Comparison of ENCODE assay signal across 1 cellular context in the genomic region with DNA sequence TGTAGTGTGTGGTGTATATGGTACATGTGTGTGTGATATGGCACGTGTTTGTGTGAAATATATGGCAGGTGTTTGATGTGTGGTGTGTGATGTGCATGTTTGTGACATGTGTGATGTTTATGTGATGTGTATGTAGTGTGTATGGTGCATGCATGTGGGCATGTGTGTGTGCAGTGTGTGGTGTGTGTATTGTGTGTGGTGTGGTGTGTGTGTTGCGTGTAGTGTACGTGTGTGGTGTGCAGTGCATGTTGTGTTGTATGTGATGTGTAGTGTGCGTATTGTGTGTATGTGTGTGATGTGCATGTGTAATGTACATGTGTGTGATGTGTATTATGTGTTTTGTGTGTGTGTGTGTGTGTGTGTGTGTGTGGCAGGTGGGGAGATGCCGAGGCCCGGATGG.
TF ChIP-seq lines count a peak whose summit lies in the region.

No MANE protein-coding gene starts in this region.

TF ChIP-seq in HEK293, 187 proteins besides CTCF, POLR2A, EP300 and RAD21 (continued from another document and continues in another):
- TF ChIP-seq, protein P1, sequence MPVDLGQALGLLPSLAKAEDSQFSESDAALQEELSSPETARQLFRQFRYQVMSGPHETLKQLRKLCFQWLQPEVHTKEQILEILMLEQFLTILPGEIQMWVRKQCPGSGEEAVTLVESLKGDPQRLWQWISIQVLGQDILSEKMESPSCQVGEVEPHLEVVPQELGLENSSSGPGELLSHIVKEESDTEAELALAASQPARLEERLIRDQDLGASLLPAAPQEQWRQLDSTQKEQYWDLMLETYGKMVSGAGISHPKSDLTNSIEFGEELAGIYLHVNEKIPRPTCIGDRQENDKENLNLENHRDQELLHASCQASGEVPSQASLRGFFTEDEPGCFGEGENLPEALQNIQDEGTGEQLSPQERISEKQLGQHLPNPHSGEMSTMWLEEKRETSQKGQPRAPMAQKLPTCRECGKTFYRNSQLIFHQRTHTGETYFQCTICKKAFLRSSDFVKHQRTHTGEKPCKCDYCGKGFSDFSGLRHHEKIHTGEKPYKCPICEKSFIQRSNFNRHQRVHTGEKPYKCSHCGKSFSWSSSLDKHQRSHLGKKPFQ (tag by site-specific recombination; IDR thresholded peaks at IDR 0.05) = peak; percentile 93
- TF ChIP-seq ZIC2 (tag by site-specific recombination; IDR thresholded peaks at IDR 0.05) (no peak), ZNF747 (tag by site-specific recombination; IDR thresholded peaks at IDR 0.05) (0 out of 2 replicates have a peak, but pooled peaks have one; percentile 30), KLF1 (tag by site-specific recombination; IDR thresholded peaks at IDR 0.05) (no peak), ZNF76 (tag by site-specific recombination; IDR thresholded peaks at IDR 0.05; ENCODE audit: borderline replicate concordance, low read depth) (no peak), ZNF311 (tag by site-specific recombination; IDR thresholded peaks at IDR 0.05; ENCODE audit: borderline replicate concordance) (no peak; the same call in 1 of the 2 replicates), ZNF544 (tag by site-specific recombination; IDR thresholded peaks at IDR 0.05) (peak; percentile 81; the same call in 1 of the 2 replicates), SCRT2 (tag by site-specific recombination; IDR thresholded peaks at IDR 0.05) (no peak), TCF7L2 (IDR thresholded peaks at IDR 0.05; ENCODE audit: borderline replicate concordance, low read depth, low read length) (no peak), ZNF157 (tag by site-specific recombination; IDR thresholded peaks at IDR 0.05) (no peak), ZNF521 (tag by site-specific recombination; IDR thresholded peaks at IDR 0.05) (peak; percentile 87; the same call in 1 of the 2 replicates), ZNF623 (tag by site-specific recombination; IDR thresholded peaks at IDR 0.05) (no peak), TRIM28 (IDR thresholded peaks at IDR 0.05; ENCODE audit: borderline replicate concordance, low read length) (no peak), ZNF610 (tag by site-specific recombination; IDR thresholded peaks at IDR 0.05; ENCODE audit: borderline replicate concordance) (no peak), ZNF175 (tag by site-specific recombination; IDR thresholded peaks at IDR 0.05) (peak; percentile 44; the same call in 1 of the 2 replicates), ZNF132 (tag by site-specific recombination; IDR thresholded peaks at IDR 0.05; ENCODE audit: borderline replicate concordance) (no peak), ZNF169 (tag by site-specific recombination; IDR thresholded peaks at IDR 0.05) (no peak), ZNF202 (tag by site-specific recombination; IDR thresholded peaks at IDR 0.05; ENCODE audit: borderline replicate concordance) (no peak), BCL11B (tag by site-specific recombination; IDR thresholded peaks at IDR 0.05; ENCODE audit: low read depth) (no peak), ZNF112 (tag by site-specific recombination; IDR thresholded peaks at IDR 0.05) (no peak), ZNF23 (tag by site-specific recombination; IDR thresholded peaks at IDR 0.05; ENCODE audit: borderline replicate concordance) (no peak), ZNF654 (tag by site-specific recombination; IDR thresholded peaks at IDR 0.05; ENCODE audit: low read depth) (no peak), ZNF514 (tag by site-specific recombination; IDR thresholded peaks at IDR 0.05) (no peak), ZNF707 (tag by site-specific recombination; IDR thresholded peaks at IDR 0.05) (no peak), ZNF324 (tag by site-specific recombination; IDR thresholded peaks at IDR 0.05) (no peak), GLI4 (tag by site-specific recombination; IDR thresholded peaks at IDR 0.05) (0 out of 2 replicates have a peak, but pooled peaks have one; percentile 34), ZNF19 (tag by site-specific recombination; IDR thresholded peaks at IDR 0.05; ENCODE audit: low read depth) (no peak), ZNF473 (tag by site-specific recombination; IDR thresholded peaks at IDR 0.05) (peak; percentile 61; the same call in 1 of the 2 replicates), ZNF391 (tag by site-specific recombination; IDR thresholded peaks at IDR 0.05; ENCODE audit: borderline replicate concordance, low read depth) (no peak), ZNF670 (tag by site-specific recombination; IDR thresholded peaks at IDR 0.05; ENCODE audit: low read depth) (no peak), ZNF585B (tag by site-specific recombination; IDR thresholded peaks at IDR 0.05) (no peak), ZBTB8A (tag by site-specific recombination; IDR thresholded peaks at IDR 0.05) (no peak), ZNF239 (tag by site-specific recombination; IDR thresholded peaks at IDR 0.05) (no peak), MEIS1 (CRISPR knock-in tag; IDR thresholded peaks at IDR 0.05; ENCODE audit: borderline replicate concordance) (no peak)
- TF ChIP-seq, protein P2, sequence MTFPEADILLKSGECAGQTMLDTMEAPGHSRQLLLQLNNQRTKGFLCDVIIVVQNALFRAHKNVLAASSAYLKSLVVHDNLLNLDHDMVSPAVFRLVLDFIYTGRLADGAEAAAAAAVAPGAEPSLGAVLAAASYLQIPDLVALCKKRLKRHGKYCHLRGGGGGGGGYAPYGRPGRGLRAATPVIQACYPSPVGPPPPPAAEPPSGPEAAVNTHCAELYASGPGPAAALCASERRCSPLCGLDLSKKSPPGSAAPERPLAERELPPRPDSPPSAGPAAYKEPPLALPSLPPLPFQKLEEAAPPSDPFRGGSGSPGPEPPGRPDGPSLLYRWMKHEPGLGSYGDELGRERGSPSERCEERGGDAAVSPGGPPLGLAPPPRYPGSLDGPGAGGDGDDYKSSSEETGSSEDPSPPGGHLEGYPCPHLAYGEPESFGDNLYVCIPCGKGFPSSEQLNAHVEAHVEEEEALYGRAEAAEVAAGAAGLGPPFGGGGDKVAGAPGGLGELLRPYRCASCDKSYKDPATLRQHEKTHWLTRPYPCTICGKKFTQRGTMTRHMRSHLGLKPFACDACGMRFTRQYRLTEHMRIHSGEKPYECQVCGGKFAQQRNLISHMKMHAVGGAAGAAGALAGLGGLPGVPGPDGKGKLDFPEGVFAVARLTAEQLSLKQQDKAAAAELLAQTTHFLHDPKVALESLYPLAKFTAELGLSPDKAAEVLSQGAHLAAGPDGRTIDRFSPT (tag by site-specific recombination; IDR thresholded peaks at IDR 0.05) = no peak
- TF ChIP-seq, protein P3, sequence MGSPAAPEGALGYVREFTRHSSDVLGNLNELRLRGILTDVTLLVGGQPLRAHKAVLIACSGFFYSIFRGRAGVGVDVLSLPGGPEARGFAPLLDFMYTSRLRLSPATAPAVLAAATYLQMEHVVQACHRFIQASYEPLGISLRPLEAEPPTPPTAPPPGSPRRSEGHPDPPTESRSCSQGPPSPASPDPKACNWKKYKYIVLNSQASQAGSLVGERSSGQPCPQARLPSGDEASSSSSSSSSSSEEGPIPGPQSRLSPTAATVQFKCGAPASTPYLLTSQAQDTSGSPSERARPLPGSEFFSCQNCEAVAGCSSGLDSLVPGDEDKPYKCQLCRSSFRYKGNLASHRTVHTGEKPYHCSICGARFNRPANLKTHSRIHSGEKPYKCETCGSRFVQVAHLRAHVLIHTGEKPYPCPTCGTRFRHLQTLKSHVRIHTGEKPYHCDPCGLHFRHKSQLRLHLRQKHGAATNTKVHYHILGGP (tag by site-specific recombination; IDR thresholded peaks at IDR 0.05) = no peak
- TF ChIP-seq, protein P4, sequence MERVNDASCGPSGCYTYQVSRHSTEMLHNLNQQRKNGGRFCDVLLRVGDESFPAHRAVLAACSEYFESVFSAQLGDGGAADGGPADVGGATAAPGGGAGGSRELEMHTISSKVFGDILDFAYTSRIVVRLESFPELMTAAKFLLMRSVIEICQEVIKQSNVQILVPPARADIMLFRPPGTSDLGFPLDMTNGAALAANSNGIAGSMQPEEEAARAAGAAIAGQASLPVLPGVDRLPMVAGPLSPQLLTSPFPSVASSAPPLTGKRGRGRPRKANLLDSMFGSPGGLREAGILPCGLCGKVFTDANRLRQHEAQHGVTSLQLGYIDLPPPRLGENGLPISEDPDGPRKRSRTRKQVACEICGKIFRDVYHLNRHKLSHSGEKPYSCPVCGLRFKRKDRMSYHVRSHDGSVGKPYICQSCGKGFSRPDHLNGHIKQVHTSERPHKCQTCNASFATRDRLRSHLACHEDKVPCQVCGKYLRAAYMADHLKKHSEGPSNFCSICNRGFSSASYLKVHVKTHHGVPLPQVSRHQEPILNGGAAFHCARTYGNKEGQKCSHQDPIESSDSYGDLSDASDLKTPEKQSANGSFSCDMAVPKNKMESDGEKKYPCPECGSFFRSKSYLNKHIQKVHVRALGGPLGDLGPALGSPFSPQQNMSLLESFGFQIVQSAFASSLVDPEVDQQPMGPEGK (tag by site-specific recombination; IDR thresholded peaks at IDR 0.05) = no peak
- TF ChIP-seq, protein P5, sequence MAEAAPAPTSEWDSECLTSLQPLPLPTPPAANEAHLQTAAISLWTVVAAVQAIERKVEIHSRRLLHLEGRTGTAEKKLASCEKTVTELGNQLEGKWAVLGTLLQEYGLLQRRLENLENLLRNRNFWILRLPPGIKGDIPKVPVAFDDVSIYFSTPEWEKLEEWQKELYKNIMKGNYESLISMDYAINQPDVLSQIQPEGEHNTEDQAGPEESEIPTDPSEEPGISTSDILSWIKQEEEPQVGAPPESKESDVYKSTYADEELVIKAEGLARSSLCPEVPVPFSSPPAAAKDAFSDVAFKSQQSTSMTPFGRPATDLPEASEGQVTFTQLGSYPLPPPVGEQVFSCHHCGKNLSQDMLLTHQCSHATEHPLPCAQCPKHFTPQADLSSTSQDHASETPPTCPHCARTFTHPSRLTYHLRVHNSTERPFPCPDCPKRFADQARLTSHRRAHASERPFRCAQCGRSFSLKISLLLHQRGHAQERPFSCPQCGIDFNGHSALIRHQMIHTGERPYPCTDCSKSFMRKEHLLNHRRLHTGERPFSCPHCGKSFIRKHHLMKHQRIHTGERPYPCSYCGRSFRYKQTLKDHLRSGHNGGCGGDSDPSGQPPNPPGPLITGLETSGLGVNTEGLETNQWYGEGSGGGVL (tag by site-specific recombination; IDR thresholded peaks at IDR 0.05) = no peak
- TF ChIP-seq, protein P6, sequence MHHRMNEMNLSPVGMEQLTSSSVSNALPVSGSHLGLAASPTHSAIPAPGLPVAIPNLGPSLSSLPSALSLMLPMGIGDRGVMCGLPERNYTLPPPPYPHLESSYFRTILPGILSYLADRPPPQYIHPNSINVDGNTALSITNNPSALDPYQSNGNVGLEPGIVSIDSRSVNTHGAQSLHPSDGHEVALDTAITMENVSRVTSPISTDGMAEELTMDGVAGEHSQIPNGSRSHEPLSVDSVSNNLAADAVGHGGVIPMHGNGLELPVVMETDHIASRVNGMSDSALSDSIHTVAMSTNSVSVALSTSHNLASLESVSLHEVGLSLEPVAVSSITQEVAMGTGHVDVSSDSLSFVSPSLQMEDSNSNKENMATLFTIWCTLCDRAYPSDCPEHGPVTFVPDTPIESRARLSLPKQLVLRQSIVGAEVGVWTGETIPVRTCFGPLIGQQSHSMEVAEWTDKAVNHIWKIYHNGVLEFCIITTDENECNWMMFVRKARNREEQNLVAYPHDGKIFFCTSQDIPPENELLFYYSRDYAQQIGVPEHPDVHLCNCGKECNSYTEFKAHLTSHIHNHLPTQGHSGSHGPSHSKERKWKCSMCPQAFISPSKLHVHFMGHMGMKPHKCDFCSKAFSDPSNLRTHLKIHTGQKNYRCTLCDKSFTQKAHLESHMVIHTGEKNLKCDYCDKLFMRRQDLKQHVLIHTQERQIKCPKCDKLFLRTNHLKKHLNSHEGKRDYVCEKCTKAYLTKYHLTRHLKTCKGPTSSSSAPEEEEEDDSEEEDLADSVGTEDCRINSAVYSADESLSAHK (tag by site-specific recombination; IDR thresholded peaks at IDR 0.05) = no peak
- TF ChIP-seq, protein P7, sequence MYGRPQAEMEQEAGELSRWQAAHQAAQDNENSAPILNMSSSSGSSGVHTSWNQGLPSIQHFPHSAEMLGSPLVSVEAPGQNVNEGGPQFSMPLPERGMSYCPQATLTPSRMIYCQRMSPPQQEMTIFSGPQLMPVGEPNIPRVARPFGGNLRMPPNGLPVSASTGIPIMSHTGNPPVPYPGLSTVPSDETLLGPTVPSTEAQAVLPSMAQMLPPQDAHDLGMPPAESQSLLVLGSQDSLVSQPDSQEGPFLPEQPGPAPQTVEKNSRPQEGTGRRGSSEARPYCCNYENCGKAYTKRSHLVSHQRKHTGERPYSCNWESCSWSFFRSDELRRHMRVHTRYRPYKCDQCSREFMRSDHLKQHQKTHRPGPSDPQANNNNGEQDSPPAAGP (tag by site-specific recombination; IDR thresholded peaks at IDR 0.05) = no peak
- TF ChIP-seq, protein P8, sequence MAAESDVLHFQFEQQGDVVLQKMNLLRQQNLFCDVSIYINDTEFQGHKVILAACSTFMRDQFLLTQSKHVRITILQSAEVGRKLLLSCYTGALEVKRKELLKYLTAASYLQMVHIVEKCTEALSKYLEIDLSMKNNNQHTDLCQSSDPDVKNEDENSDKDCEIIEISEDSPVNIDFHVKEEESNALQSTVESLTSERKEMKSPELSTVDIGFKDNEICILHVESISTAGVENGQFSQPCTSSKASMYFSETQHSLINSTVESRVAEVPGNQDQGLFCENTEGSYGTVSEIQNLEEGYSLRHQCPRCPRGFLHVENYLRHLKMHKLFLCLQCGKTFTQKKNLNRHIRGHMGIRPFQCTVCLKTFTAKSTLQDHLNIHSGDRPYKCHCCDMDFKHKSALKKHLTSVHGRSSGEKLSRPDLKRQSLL (tag by site-specific recombination; IDR thresholded peaks at IDR 0.05) = no peak
- TF ChIP-seq, protein P9, sequence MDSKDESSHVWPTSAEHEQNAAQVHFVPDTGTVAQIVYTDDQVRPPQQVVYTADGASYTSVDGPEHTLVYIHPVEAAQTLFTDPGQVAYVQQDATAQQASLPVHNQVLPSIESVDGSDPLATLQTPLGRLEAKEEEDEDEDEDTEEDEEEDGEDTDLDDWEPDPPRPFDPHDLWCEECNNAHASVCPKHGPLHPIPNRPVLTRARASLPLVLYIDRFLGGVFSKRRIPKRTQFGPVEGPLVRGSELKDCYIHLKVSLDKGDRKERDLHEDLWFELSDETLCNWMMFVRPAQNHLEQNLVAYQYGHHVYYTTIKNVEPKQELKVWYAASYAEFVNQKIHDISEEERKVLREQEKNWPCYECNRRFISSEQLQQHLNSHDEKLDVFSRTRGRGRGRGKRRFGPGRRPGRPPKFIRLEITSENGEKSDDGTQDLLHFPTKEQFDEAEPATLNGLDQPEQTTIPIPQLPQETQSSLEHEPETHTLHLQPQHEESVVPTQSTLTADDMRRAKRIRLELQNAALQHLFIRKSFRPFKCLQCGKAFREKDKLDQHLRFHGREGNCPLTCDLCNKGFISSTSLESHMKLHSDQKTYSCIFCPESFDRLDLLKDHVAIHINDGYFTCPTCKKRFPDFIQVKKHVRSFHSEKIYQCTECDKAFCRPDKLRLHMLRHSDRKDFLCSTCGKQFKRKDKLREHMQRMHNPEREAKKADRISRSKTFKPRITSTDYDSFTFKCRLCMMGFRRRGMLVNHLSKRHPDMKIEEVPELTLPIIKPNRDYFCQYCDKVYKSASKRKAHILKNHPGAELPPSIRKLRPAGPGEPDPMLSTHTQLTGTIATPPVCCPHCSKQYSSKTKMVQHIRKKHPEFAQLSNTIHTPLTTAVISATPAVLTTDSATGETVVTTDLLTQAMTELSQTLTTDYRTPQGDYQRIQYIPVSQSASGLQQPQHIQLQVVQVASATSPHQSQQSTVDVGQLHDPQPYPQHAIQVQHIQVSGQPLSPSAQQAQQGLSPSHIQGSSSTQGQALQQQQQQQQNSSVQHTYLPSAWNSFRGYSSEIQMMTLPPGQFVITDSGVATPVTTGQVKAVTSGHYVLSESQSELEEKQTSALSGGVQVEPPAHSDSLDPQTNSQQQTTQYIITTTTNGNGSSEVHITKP (tag by site-specific recombination; IDR thresholded peaks at IDR 0.05) = no peak
